22 cellular contexts compared by ENCODE assay signal in the genomic region with DNA sequence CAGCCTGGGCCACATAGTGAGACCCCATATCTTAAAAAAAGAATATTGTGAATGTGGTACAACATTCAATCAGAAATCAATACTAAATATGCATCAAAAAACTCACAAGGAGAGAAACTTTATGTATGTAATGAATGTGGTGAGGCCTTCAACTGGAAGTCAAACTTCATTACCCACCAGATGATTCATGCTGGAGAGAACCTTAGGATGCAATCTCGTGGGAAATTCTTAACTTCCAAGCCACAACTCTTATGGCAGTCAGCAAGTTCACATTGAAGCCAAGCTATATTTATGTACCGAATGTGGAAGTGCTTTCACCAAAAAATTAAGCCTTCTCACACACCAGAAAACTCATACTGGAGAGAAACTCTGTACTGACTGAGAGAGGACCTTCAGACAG.
DNase-seq lines count a peak whose midpoint lies in the region; ATAC-seq and TF ChIP-seq lines count a peak whose summit lies in the region.
"Had no signal": no experiment of that assay in that cellular context is flagged by ENCODE, and none has a peak within 500 bp of the region (broad histone marks: within the 10 kb centered on the region; RNA-seq: fewer than 3 reads in every experiment).

No MANE protein-coding gene starts in this region.

- H3K4me1 ChIP-seq in naive thymus-derived CD4-positive, alpha-beta T cell (ENCODE audit: control insufficient read depth in 2 of 2, insufficient read depth in 2 of 2, low read length in 2 of 2), result no peaks in the 10 kb centered on the region
- H3K4me1 ChIP-seq: gastroesophageal sphincter had no signal

- no peaks in the 10 kb centered on the region for H3K9me3 ChIP-seq in naive thymus-derived CD4-positive, alpha-beta T cell (ENCODE audit: control insufficient read depth in 2 of 3, low read length in 3 of 3)
- H3K9me3 ChIP-seq: gastroesophageal sphincter, neutrophil had no signal

- peak; percentile 19 for DNase-seq in Daoy (ENCODE audit: low read depth)
- DNase-seq in NB4 (ENCODE audit: low read depth), result peak; percentile 5
- DNase-seq in cardiac fibroblast (ENCODE audit: low read depth in 2 of 2), result peak; percentile 53 to 75
- DNase-seq in myocyte (ENCODE audit: low read depth), result peak; percentile 36
- no peak for DNase-seq in HuH-7 (ENCODE audit: low spot score)
- DNase-seq in endothelial cell (ENCODE audit: low spot score), result no peak
- DNase-seq in naive thymus-derived CD4-positive, alpha-beta T cell, result no peak
- DNase-seq: activated CD4-positive, alpha-beta T cell treated with anti-CD3 and anti-CD28 coated beads, Interleukin-2, amount 10 ng/mL, durations not matched to agents 24 days and 14 days; activated CD8-positive, alpha-beta memory T cell treated with anti-CD3 and anti-CD28 coated beads, Interleukin-2, amount 50 U/mL, for 4 hours; activated gamma-delta T cell; CD8-positive, alpha-beta memory T cell; DMS79 treated with DMSO at 0.1 percent for 48 hours; endodermal cell; NCI-H1436 treated with DMSO at 0.1 percent for 48 hours; NCI-H82; stimulated activated naive CD8-positive, alpha-beta T cell treated with anti-CD3 and anti-CD28 coated beads, Interleukin-15, Interleukin-2, amounts not matched to agents 100 U/mL and 50 U/mL, for 24 hours had no signal

- TF ChIP-seq CTCF in NB4 (IDR thresholded peaks at IDR 0.05; ENCODE audit: low read depth, low read length), result no peak
- no peak for TF ChIP-seq CTCF in cardiac fibroblast (IDR thresholded peaks at IDR 0.05; ENCODE audit: low read depth, low read length)
- no peak for TF ChIP-seq CTCF in endothelial cell (IDR thresholded peaks at IDR 0.05; ENCODE audit: unreplicated experiment)

- CTCF ChIA-PET in naive thymus-derived CD4-positive, alpha-beta T cell (lab: Charles Lee), result no interaction called here

- POLR2A ChIA-PET in naive thymus-derived CD4-positive, alpha-beta T cell (lab: Charles Lee), result no interaction called here

- H3K27ac Mint-ChIP-seq in endothelial cell (ENCODE audit: unreplicated experiment), result no peak overlapping the region
- no peak overlapping the region for H3K27ac Mint-ChIP-seq in naive thymus-derived CD4-positive, alpha-beta T cell
- H3K27ac Mint-ChIP-seq: activated CD4-positive, alpha-beta T cell treated with anti-CD3 and anti-CD28 coated beads, Interleukin-2, amount 10 ng/mL, durations not matched to agents 24 days and 14 days; CD8-positive, alpha-beta memory T cell; endodermal cell; type B pancreatic cell had no signal

- H3K4me3 Mint-ChIP-seq in endothelial cell (ENCODE audit: unreplicated experiment), result no peak overlapping the region
- H3K4me3 Mint-ChIP-seq in naive thymus-derived CD4-positive, alpha-beta T cell, result no peak overlapping the region
- H3K4me3 Mint-ChIP-seq: activated CD4-positive, alpha-beta T cell treated with anti-CD3 and anti-CD28 coated beads, Interleukin-2, amount 10 ng/mL, durations not matched to agents 24 days and 14 days; CD8-positive, alpha-beta memory T cell; endodermal cell; type B pancreatic cell had no signal

- H3K27ac ChIP-seq in naive thymus-derived CD4-positive, alpha-beta T cell (ENCODE audit: low read depth, low read length), result no peak overlapping the region
- H3K27ac ChIP-seq: gastroesophageal sphincter, neutrophil had no signal

- no peak for ATAC-seq in GM21717 (IDR thresholded peaks at IDR 0.05; ENCODE audit: unreplicated experiment)
- ATAC-seq in naive thymus-derived CD4-positive, alpha-beta T cell, result no peak
- ATAC-seq: gastroesophageal sphincter; HCT116; left lobe of liver; stimulated activated naive CD8-positive, alpha-beta T cell treated with anti-CD3 and anti-CD28 coated beads, Interleukin-15, Interleukin-2, amounts not matched to agents 100 U/mL and 50 U/mL, for 24 hours had no signal

- no peaks in the 10 kb centered on the region for H3K27me3 Mint-ChIP-seq in endothelial cell (ENCODE audit: unreplicated experiment)
- peaks cover 0 to 4% (median 0%) of the 10 kb centered on the region in 5 donors for H3K27me3 Mint-ChIP-seq in naive thymus-derived CD4-positive, alpha-beta T cell
- H3K27me3 Mint-ChIP-seq: activated CD4-positive, alpha-beta T cell treated with anti-CD3 and anti-CD28 coated beads, Interleukin-2, amount 10 ng/mL, durations not matched to agents 24 days and 14 days; type B pancreatic cell had no signal

- H3K27me3 ChIP-seq in naive thymus-derived CD4-positive, alpha-beta T cell (ENCODE audit: control insufficient read depth in 2 of 2, insufficient read depth in 2 of 2, low read length in 2 of 2), result no peaks in the 10 kb centered on the region
- H3K27me3 ChIP-seq: gastroesophageal sphincter, neutrophil had no signal

- peaks cover 4% of the 10 kb centered on the region for H3K4me1 Mint-ChIP-seq in endothelial cell (ENCODE audit: unreplicated experiment)
- peaks cover 0 to under 1% (median 0%) of the 10 kb centered on the region in 7 donors for H3K4me1 Mint-ChIP-seq in naive thymus-derived CD4-positive, alpha-beta T cell
- H3K4me1 Mint-ChIP-seq: activated CD4-positive, alpha-beta T cell treated with anti-CD3 and anti-CD28 coated beads, Interleukin-2, amount 10 ng/mL, durations not matched to agents 24 days and 14 days; CD8-positive, alpha-beta memory T cell; endodermal cell had no signal

- H3K36me3 Mint-ChIP-seq in endothelial cell (ENCODE audit: low read depth, unreplicated experiment), result no peaks in the 10 kb centered on the region
- H3K36me3 Mint-ChIP-seq in naive thymus-derived CD4-positive, alpha-beta T cell, result no peaks in the 10 kb centered on the region
- H3K36me3 Mint-ChIP-seq: CD8-positive, alpha-beta memory T cell; type B pancreatic cell had no signal

- TF ChIP-seq POLR2A in NB4 (IDR thresholded peaks at IDR 0.05; ENCODE audit: extremely low read depth, insufficient read length), result no peak

- H3K9me3 Mint-ChIP-seq in endothelial cell (ENCODE audit: unreplicated experiment), result no peaks in the 10 kb centered on the region
- no peaks in the 10 kb centered on the region for H3K9me3 Mint-ChIP-seq in naive thymus-derived CD4-positive, alpha-beta T cell
- H3K9me3 Mint-ChIP-seq: activated CD4-positive, alpha-beta T cell treated with anti-CD3 and anti-CD28 coated beads, Interleukin-2, amount 10 ng/mL, durations not matched to agents 24 days and 14 days; type B pancreatic cell had no signal

- H3K4me3 ChIP-seq in NB4 (ENCODE audit: low read depth, low read length), result no peak overlapping the region
- no peak overlapping the region for H3K4me3 ChIP-seq in cardiac fibroblast (replicated peaks in 1 of 2; ENCODE audit: low read depth in 2 of 2, low read length in 2 of 2)
- no peak overlapping the region for H3K4me3 ChIP-seq in naive thymus-derived CD4-positive, alpha-beta T cell (ENCODE audit: low read length)
- H3K4me3 ChIP-seq: gastroesophageal sphincter had no signal

- H3K36me3 ChIP-seq in naive thymus-derived CD4-positive, alpha-beta T cell (ENCODE audit: control insufficient read depth in 2 of 3, insufficient read depth in 3 of 3, low read length in 3 of 3), result no peaks in the 10 kb centered on the region
- H3K36me3 ChIP-seq: gastroesophageal sphincter, neutrophil had no signal

- intact Hi-C loops in naive thymus-derived CD4-positive, alpha-beta T cell (cut with micrococcal nuclease), result no loop called here

Comparison
In these comparisons a context has a peak if more than half of its experiments do, and no peak if none do; other contexts are left out.
1. DNase-seq: peak in Daoy (single experiment), NB4 (single experiment), cardiac fibroblast (2 of 2) and myocyte (single experiment); none in HuH-7 (single experiment), endothelial cell (single experiment) and naive thymus-derived CD4-positive, alpha-beta T cell (0 of 9).